ENCODE assay signal across 2 cellular contexts in the genomic region with DNA sequence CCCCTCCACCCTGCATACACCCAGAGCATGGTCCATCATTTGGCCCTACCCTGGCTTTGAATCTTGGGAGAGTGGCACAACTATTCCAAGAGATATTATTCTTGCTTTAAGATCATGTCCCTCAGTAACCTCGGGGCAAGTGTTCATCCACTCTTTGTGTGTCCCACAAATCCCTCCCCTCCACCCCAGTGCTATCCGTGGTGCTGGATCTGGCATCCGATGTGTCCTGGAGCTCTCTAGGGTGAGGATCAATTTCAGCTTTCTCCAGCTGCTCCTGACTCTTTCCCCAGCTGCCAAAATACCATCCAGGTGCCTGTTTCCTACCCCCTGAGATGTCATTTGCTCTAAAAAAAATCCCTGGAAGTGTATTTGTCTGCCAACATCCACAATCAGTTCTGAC.
TF ChIP-seq lines count a peak whose summit lies in the region.

No MANE protein-coding gene starts in this region.

TF ChIP-seq in A549, 52 proteins besides CTCF, POLR2A, EP300 and RAD21:
- TF ChIP-seq, protein P1, sequence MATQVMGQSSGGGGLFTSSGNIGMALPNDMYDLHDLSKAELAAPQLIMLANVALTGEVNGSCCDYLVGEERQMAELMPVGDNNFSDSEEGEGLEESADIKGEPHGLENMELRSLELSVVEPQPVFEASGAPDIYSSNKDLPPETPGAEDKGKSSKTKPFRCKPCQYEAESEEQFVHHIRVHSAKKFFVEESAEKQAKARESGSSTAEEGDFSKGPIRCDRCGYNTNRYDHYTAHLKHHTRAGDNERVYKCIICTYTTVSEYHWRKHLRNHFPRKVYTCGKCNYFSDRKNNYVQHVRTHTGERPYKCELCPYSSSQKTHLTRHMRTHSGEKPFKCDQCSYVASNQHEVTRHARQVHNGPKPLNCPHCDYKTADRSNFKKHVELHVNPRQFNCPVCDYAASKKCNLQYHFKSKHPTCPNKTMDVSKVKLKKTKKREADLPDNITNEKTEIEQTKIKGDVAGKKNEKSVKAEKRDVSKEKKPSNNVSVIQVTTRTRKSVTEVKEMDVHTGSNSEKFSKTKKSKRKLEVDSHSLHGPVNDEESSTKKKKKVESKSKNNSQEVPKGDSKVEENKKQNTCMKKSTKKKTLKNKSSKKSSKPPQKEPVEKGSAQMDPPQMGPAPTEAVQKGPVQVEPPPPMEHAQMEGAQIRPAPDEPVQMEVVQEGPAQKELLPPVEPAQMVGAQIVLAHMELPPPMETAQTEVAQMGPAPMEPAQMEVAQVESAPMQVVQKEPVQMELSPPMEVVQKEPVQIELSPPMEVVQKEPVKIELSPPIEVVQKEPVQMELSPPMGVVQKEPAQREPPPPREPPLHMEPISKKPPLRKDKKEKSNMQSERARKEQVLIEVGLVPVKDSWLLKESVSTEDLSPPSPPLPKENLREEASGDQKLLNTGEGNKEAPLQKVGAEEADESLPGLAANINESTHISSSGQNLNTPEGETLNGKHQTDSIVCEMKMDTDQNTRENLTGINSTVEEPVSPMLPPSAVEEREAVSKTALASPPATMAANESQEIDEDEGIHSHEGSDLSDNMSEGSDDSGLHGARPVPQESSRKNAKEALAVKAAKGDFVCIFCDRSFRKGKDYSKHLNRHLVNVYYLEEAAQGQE (IDR thresholded peaks at IDR 0.05) = peak; percentile 59
- no peak for TF ChIP-seq RNF2 (IDR thresholded peaks at IDR 0.05; ENCODE audit: borderline replicate concordance, low read depth)

TF ChIP-seq in GM23338, 12 proteins besides CTCF, POLR2A, EP300 and RAD21 (continued from another document):
- TF ChIP-seq, protein P1 (IDR thresholded peaks at IDR 0.05; ENCODE audit: unreplicated experiment) = peak; percentile 84
